ENCODE assay signal across 10 cellular contexts in the genomic region with DNA sequence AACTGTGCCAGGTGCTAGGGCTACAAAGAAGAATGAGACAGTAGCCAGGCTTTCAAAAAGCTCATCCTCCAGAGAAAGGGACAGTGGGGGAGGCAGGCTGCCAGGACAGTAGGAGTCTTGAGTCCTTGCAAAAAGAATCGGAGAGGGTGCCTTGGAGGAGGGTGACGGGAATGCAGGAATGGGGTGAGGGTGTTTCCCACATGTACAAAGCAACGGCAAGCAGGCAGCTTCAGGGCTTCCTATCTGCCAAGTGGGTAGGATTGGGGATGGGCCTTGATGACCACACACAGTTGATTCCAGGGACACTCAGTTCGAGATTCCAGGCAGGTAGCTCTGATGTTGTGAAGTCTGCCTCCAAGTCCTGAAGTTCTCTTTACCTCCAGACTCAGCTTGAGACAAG. TPM values are rescaled to one million over a fixed set of nuclear protein-coding genes. Genes with fewer than 3 reads are reported as not detected.
DNase-seq lines count a peak whose midpoint lies in the region; ATAC-seq and TF ChIP-seq lines count a peak whose summit lies in the region.
"Had no signal": no experiment of that assay in that cellular context is flagged by ENCODE, and none has a peak within 500 bp of the region (broad histone marks: within the 10 kb centered on the region; RNA-seq: fewer than 3 reads in every experiment).

No MANE protein-coding gene starts in this region.

- CTCF ChIA-PET in T-cell (lab: Charles Lee) = interaction anchor here (0.6 to 2.7 kb wide), 9 partner anchors 8 to 278 kb away, joined by 3 to 12 read pairs (median 5); a partner anchor contains a TSS

- DNase-seq in stimulated activated naive CD8-positive, alpha-beta T cell treated with anti-CD3 and anti-CD28 coated beads, Interleukin-15, Interleukin-2, amounts not matched to agents 100 U/mL and 50 U/mL, for 24 hours = no peak
- DNase-seq in T-cell (no peak), memory B cell (ENCODE audit: low spot score in 2 of 2) (no peak), amygdala (lab: John Stamatoyannopoulos, UW) (no peak), AML-193 (lab: John Stamatoyannopoulos, UW) (no peak), dorsolateral prefrontal cortex (no peak)
- DNase-seq: MG63, NCI-H446 treated with DMSO at 0.1 percent for 48 hours had no signal

- no peak for TF ChIP-seq CTCF in dorsolateral prefrontal cortex (IDR thresholded peaks at IDR 0.05 in 54 of 56, conservative IDR thresholded peaks at IDR 0.05 in 2 of 56; ENCODE audit: low read depth in 1 of 56, partially characterized antibody in 56 of 56)

- no peak for ATAC-seq in stimulated activated naive CD8-positive, alpha-beta T cell treated with anti-CD3 and anti-CD28 coated beads, Interleukin-15, Interleukin-2, amounts not matched to agents 100 U/mL and 50 U/mL, for 24 hours
- ATAC-seq in T-cell (replicated peaks in 1 of 4) (no peak), memory B cell (ENCODE audit: low read depth) (no peak), HG03175 (IDR thresholded peaks at IDR 0.05; ENCODE audit: unreplicated experiment) (no peak)

- peaks cover 7% of the 10 kb centered on the region for H3K27me3 Mint-ChIP-seq in stimulated activated naive CD8-positive, alpha-beta T cell treated with anti-CD3 and anti-CD28 coated beads, Interleukin-15, Interleukin-2, amounts not matched to agents 100 ng/mL and 50 ng/mL, for 24 hours
- H3K27me3 Mint-ChIP-seq in T-cell (no peaks in the 10 kb centered on the region), memory B cell (peaks cover 27% of the 10 kb centered on the region)

- no peak overlapping the region for H3K4me3 ChIP-seq in dorsolateral prefrontal cortex

- peaks cover 30% of the 10 kb centered on the region for H3K4me1 Mint-ChIP-seq in stimulated activated naive CD8-positive, alpha-beta T cell treated with anti-CD3 and anti-CD28 coated beads, Interleukin-15, Interleukin-2, amounts not matched to agents 100 ng/mL and 50 ng/mL, for 24 hours (ENCODE audit: low read depth)
- H3K4me1 Mint-ChIP-seq in T-cell = peaks cover 21 to 24% (median 24%) of the 10 kb centered on the region in 3 donors
- H3K4me1 Mint-ChIP-seq in memory B cell = peaks cover 10% of the 10 kb centered on the region

- intact Hi-C loops in dorsolateral prefrontal cortex (cut with DNase I) = loop anchor here in 1 of 2 donors (5.0 kb wide), 1 partner anchor 187 kb away; a partner anchor contains a TSS

- peaks cover 0 to 20% (median 0%) of the 10 kb centered on the region in 45 donors for H3K27me3 ChIP-seq in dorsolateral prefrontal cortex

- no peak overlapping the region for H3K27ac ChIP-seq in dorsolateral prefrontal cortex

- H3K9me3 Mint-ChIP-seq in stimulated activated naive CD8-positive, alpha-beta T cell treated with anti-CD3 and anti-CD28 coated beads, Interleukin-15, Interleukin-2, amounts not matched to agents 100 ng/mL and 50 ng/mL, for 24 hours = no peaks in the 10 kb centered on the region
- no peaks in the 10 kb centered on the region for H3K9me3 Mint-ChIP-seq in T-cell
- H3K9me3 Mint-ChIP-seq in memory B cell = no peaks in the 10 kb centered on the region

- POLR2A ChIA-PET in T-cell (lab: Charles Lee) = no interaction called here

- peak overlapping the region; percentile 82 for H3K4me3 Mint-ChIP-seq in stimulated activated naive CD8-positive, alpha-beta T cell treated with anti-CD3 and anti-CD28 coated beads, Interleukin-15, Interleukin-2, amounts not matched to agents 100 ng/mL and 50 ng/mL, for 24 hours
- peak overlapping the region; percentile 87 to 94 (median 89) for H3K4me3 Mint-ChIP-seq in T-cell
- peak overlapping the region; percentile 85 for H3K4me3 Mint-ChIP-seq in memory B cell

- H3K36me3 Mint-ChIP-seq in stimulated activated naive CD8-positive, alpha-beta T cell treated with anti-CD3 and anti-CD28 coated beads, Interleukin-15, Interleukin-2, amounts not matched to agents 100 ng/mL and 50 ng/mL, for 24 hours (ENCODE audit: low read depth) = no peaks in the 10 kb centered on the region
- H3K36me3 Mint-ChIP-seq in T-cell (no peaks in the 10 kb centered on the region), memory B cell (no peaks in the 10 kb centered on the region)

- peak overlapping the region; percentile 83 for H3K27ac Mint-ChIP-seq in stimulated activated naive CD8-positive, alpha-beta T cell treated with anti-CD3 and anti-CD28 coated beads, Interleukin-15, Interleukin-2, amounts not matched to agents 100 ng/mL and 50 ng/mL, for 24 hours
- H3K27ac Mint-ChIP-seq in T-cell (peak overlapping the region; percentile 95 to 96), memory B cell (no peak overlapping the region)

RNA-seq across cellular contexts. Expression of a gene that starts 54.4 kb away (rescaled TPM):
- total RNA-seq in T-cell (1 to 10 TPM; 4.8 to 9.6 (median 8.4) TPM), dorsolateral prefrontal cortex (10 to 100 TPM in 1 of 120 experiments, 1 to 10 TPM in 118, under 1 TPM in 1; 0.63 to 10.3 (median 3.4) TPM)

RNA-seq across cellular contexts. Expression of a gene that starts 54.6 kb away (rescaled TPM):
- 10 to 100 TPM; 31.6 to 39.2 (median 36.8) TPM for total RNA-seq in T-cell
- total RNA-seq in dorsolateral prefrontal cortex = 10 to 100 TPM; 16.5 to 50.4 (median 34.2) TPM
